Comparison of ENCODE assay signal across 8 cellular contexts in the genomic region with DNA sequence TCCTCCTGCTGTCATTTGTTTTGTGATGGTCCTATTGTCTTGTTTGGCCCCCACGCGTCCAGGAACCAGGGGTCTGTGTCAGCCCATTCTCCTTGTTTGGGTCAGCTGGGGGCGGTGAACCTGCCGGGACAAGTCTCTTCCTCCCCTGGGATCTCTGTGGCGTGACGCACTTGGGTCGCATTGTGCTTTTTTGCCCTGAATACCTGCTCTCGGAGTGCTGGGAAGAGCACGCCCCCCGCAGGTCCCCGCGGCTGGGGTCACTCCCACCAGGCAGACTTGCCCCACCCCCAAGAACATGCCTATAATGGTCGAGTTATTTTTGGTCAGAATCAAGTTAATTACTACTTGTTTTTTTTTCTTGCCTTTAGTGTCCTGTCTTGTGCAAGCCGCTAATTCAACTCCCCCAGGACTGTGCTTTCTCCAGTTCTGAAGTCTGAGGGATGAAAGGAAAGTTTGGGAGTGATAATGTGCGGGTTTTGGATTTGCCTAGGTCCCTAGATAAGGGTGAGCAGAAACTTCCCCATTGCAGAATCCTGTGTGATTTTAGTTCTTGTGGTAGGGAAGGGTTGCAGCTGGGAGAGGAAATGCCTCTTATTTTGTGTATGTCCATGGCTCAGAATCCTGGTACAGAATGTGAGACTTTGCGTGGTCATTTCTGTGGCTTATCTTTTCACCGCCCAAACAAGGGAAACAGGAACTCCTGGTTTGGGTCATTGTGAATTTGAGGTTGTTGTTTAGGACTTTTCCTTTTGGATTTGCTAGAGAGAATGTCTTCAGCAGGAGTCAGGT. TPM values are rescaled to one million over a fixed set of nuclear protein-coding genes. Genes with fewer than 3 reads are reported as not detected.
DNase-seq lines count a peak whose midpoint lies in the region; ATAC-seq, FAIRE-seq and TF ChIP-seq lines count a peak whose summit lies in the region.

No MANE protein-coding gene starts in this region.

- H3K4me3 Mint-ChIP-seq in astrocyte (ENCODE audit: unreplicated experiment) = peak overlapping the region; percentile 96

- peak; percentile 39 for DNase-seq in GM13976 (ENCODE audit: low spot score)
- peak; percentile 88 for DNase-seq in NCI-H69 (lab: John Stamatoyannopoulos, UW)
- DNase-seq in astrocyte (ENCODE audit: low read depth) = no peak
- DNase-seq in NK-92 (lab: John Stamatoyannopoulos, UW; ENCODE audit: unreplicated experiment) = no peak
- DNase-seq in inferior parietal cortex (ENCODE audit: extremely low spot score) = no peak

- in situ Hi-C loops in GM13976 (cut with MboI; ENCODE audit: low sequenced_read_pairs, unreplicated experiment) = no loop called here

- FAIRE-seq in astrocyte (lab: Jason Lieb, UNC) = no peak

- TF ChIP-seq CTCF in GM13976 (IDR thresholded peaks at IDR 0.05; ENCODE audit: borderline replicate concordance, control extremely low read depth, extremely low read depth, insufficient read depth, missing control alignments) (peak; percentile 30), astrocyte (IDR thresholded peaks at IDR 0.05; ENCODE audit: insufficient read depth, low read depth, low read length) (no peak)

- peaks cover 10% of the 10 kb centered on the region for H3K4me1 ChIP-seq in astrocyte (ENCODE audit: insufficient read depth, low read length)
- H3K4me1 ChIP-seq in iPS-15b (ENCODE audit: control insufficient read depth, insufficient read depth, low read length) = peaks cover 12% of the 10 kb centered on the region

- H3K27me3 Mint-ChIP-seq in astrocyte (ENCODE audit: low read depth, unreplicated experiment) = peaks cover 6% of the 10 kb centered on the region

- H3K36me3 ChIP-seq in astrocyte (ENCODE audit: insufficient read depth, low read length) = no peaks in the 10 kb centered on the region
- H3K36me3 ChIP-seq in iPS-15b (ENCODE audit: control insufficient read depth, insufficient read depth, low read length) = peaks cover 3% of the 10 kb centered on the region

- H2AFZ ChIP-seq in astrocyte (ENCODE audit: low read depth, low read length) = peak overlapping the region; percentile 95

- H3K9me3 Mint-ChIP-seq in astrocyte (ENCODE audit: unreplicated experiment) = peaks cover 3% of the 10 kb centered on the region

- peak overlapping the region; percentile 92 for H3K4me2 ChIP-seq in astrocyte (ENCODE audit: low read length)

- peaks cover 9% of the 10 kb centered on the region for H3K4me1 Mint-ChIP-seq in astrocyte (ENCODE audit: low read depth, unreplicated experiment)

- H3K4me3 ChIP-seq in astrocyte (ENCODE audit: insufficient read depth, low read depth, low read length) = peak overlapping the region; percentile 86
- H3K4me3 ChIP-seq in iPS-15b (ENCODE audit: low read depth, low read length) = peak overlapping the region; percentile 89
- H3K4me3 ChIP-seq in skin epidermis = peak overlapping the region; percentile 69 to 88 (median 78)

- H3K9me3 ChIP-seq in astrocyte (ENCODE audit: insufficient read depth, low read depth, low read length) (no peaks in the 10 kb centered on the region), iPS-15b (ENCODE audit: control insufficient read depth, insufficient read depth, low read length) (no peaks in the 10 kb centered on the region)

- H3K27ac Mint-ChIP-seq in astrocyte (ENCODE audit: unreplicated experiment) = no peak overlapping the region

- H3K27me3 ChIP-seq in astrocyte (ENCODE audit: insufficient read depth, low read length) (no peaks in the 10 kb centered on the region), iPS-15b (ENCODE audit: control insufficient read depth, insufficient read depth, low read length) (peaks cover 10% of the 10 kb centered on the region)

- H3K27ac ChIP-seq in astrocyte (ENCODE audit: low read depth, low read length) (no peak overlapping the region), skin epidermis (peak overlapping the region in 17 of 21 experiments; percentile 41 to 88 (median 80))

- H4K20me1 ChIP-seq in astrocyte (ENCODE audit: insufficient read depth, low read length) = no peaks in the 10 kb centered on the region

- no peaks in the 10 kb centered on the region for H3K79me2 ChIP-seq in astrocyte (ENCODE audit: insufficient read depth, low read length)

- H3K36me3 Mint-ChIP-seq in astrocyte (ENCODE audit: low read depth, unreplicated experiment) = peaks cover 4% of the 10 kb centered on the region

- peak; percentile 9 for ATAC-seq in HG02678 (IDR thresholded peaks at IDR 0.05; ENCODE audit: unreplicated experiment)

- H3K9ac ChIP-seq in astrocyte (ENCODE audit: low read length) (peak overlapping the region; percentile 80), iPS-15b (ENCODE audit: low read depth, low read length) (peak overlapping the region; percentile 65)

RNA-seq across cellular contexts. Expression of a gene that starts 0.8 kb away (rescaled TPM):
- 6.0 and 7.4 TPM in 2 replicates for total RNA-seq in astrocyte

RNA-seq across cellular contexts. Expression of a gene that starts 29.6 kb away (rescaled TPM):
- total RNA-seq in astrocyte = 1,222 and 1,430 TPM in 2 replicates

Comparison
In these comparisons a context has a peak if more than half of its experiments do, and no peak if none do; other contexts are left out.
1. DNase-seq: peak in GM13976 (single experiment) and NCI-H69 (single experiment); none in astrocyte (single experiment), NK-92 (single experiment) and inferior parietal cortex (single experiment).
2. Peak in every context shown above with its lines, with median percentiles within 50 percentile points of each other: H3K4me3 ChIP-seq.